Comparison of ENCODE assay signal across 1 cellular context in the genomic region with DNA sequence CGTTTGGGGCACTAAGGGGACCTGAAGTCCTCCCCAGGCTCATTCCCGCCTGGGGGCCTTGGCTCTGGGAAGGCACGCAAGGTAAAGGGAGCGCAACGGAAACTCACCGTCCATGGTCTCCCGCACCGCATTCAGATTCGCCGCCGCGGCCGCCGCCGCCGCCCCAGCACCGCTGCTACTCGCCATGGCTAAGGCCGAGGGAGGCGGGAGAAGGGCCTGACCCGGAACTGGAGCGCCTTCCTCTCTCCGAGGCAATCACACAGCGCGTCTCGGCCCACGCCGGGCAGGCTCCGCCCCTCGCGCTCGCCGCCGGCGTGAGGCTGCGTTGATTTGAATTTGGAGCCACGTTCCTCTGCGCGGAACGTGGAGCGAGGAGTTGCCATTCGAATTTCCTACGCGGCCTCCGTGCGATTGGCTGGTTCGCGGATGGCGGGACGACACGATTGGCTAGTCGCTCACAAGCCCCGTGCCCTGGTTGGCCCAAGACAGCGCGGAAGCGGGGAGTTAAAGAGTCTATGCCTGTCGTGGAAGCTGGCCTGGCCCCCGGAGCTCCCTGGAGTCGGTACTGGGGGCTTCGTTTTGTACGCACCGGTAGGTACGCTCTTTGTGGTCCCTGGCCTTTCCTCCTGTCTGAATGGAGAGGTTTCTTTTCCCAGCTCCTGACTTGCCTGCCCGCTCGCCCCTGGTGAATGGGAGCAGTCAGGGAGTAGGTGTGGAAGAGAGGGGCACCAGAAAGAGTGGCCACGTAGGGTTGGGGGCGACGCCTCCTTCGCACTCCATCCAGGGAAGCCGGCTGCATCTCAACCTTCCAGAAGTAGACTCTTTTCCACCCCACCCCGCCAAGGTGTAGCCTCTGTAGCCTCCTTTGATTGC.
TF ChIP-seq lines count a peak whose summit lies in the region.

A gene (plus strand): TSS at position 507 of the 873 bp plus-strand sequence. CDS start 1,018 bp downstream, outside the sequence.
A gene with protein sequence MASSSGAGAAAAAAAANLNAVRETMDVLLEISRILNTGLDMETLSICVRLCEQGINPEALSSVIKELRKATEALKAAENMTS (minus strand): TSS at position 213 of the 873 bp plus-strand sequence. CDS start 27 bp downstream, at position 186.

TF ChIP-seq in WTC11, 78 proteins besides CTCF, POLR2A, EP300 and RAD21 (continued from another document and continues in another):
- TF ChIP-seq, protein P1, sequence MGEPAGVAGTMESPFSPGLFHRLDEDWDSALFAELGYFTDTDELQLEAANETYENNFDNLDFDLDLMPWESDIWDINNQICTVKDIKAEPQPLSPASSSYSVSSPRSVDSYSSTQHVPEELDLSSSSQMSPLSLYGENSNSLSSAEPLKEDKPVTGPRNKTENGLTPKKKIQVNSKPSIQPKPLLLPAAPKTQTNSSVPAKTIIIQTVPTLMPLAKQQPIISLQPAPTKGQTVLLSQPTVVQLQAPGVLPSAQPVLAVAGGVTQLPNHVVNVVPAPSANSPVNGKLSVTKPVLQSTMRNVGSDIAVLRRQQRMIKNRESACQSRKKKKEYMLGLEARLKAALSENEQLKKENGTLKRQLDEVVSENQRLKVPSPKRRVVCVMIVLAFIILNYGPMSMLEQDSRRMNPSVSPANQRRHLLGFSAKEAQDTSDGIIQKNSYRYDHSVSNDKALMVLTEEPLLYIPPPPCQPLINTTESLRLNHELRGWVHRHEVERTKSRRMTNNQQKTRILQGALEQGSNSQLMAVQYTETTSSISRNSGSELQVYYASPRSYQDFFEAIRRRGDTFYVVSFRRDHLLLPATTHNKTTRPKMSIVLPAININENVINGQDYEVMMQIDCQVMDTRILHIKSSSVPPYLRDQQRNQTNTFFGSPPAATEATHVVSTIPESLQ (CRISPR knock-in tag; IDR thresholded peaks at IDR 0.05): no peak
- TF ChIP-seq IRF2 (CRISPR knock-in tag; IDR thresholded peaks at IDR 0.05; ENCODE audit: borderline replicate concordance, low read depth) (no peak), GTF2I (CRISPR knock-in tag; conservative IDR thresholded peaks at IDR 0.05) (no peak), SMAD3 (CRISPR knock-in tag; IDR thresholded peaks at IDR 0.05; ENCODE audit: borderline replicate concordance) (peak; percentile 93; the same call in 1 of the 2 replicates), ZNF671 (CRISPR knock-in tag; IDR thresholded peaks at IDR 0.05) (no peak), TP53 (CRISPR knock-in tag; IDR thresholded peaks at IDR 0.05) (peak; percentile 98), NR1H2 (CRISPR knock-in tag; IDR thresholded peaks at IDR 0.05) (no peak), ETV6 (CRISPR knock-in tag; IDR thresholded peaks at IDR 0.05) (peak; percentile 77; the same call in 1 of the 2 replicates), RELA (CRISPR knock-in tag; IDR thresholded peaks at IDR 0.05; ENCODE audit: borderline replicate concordance) (peak; percentile 83), TEAD4 (CRISPR knock-in tag; IDR thresholded peaks at IDR 0.05) (peak; percentile 53; the same call in 1 of the 2 replicates), ESRRA (CRISPR knock-in tag; IDR thresholded peaks at IDR 0.05; ENCODE audit: borderline replicate concordance) (peak; percentile 48; the same call in 1 of the 2 replicates), ZNF416 (CRISPR knock-in tag; IDR thresholded peaks at IDR 0.05) (no peak), FOXK1 (CRISPR knock-in tag; IDR thresholded peaks at IDR 0.05) (peak; percentile 87), ELF4 (CRISPR knock-in tag; IDR thresholded peaks at IDR 0.05; ENCODE audit: low read depth) (no peak)
- TF ChIP-seq, protein P2, sequence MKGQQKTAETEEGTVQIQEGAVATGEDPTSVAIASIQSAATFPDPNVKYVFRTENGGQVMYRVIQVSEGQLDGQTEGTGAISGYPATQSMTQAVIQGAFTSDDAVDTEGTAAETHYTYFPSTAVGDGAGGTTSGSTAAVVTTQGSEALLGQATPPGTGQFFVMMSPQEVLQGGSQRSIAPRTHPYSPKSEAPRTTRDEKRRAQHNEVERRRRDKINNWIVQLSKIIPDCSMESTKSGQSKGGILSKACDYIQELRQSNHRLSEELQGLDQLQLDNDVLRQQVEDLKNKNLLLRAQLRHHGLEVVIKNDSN (CRISPR knock-in tag; IDR thresholded peaks at IDR 0.05): peak; percentile 56; the same call in 1 of the 2 replicates
- TF ChIP-seq, protein P3, sequence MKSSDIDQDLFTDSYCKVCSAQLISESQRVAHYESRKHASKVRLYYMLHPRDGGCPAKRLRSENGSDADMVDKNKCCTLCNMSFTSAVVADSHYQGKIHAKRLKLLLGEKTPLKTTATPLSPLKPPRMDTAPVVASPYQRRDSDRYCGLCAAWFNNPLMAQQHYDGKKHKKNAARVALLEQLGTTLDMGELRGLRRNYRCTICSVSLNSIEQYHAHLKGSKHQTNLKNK (CRISPR knock-in tag; IDR thresholded peaks at IDR 0.05): no peak
- TF ChIP-seq, protein P4, sequence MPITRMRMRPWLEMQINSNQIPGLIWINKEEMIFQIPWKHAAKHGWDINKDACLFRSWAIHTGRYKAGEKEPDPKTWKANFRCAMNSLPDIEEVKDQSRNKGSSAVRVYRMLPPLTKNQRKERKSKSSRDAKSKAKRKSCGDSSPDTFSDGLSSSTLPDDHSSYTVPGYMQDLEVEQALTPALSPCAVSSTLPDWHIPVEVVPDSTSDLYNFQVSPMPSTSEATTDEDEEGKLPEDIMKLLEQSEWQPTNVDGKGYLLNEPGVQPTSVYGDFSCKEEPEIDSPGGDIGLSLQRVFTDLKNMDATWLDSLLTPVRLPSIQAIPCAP (CRISPR knock-in tag; IDR thresholded peaks at IDR 0.05): no peak
- TF ChIP-seq, protein P5, sequence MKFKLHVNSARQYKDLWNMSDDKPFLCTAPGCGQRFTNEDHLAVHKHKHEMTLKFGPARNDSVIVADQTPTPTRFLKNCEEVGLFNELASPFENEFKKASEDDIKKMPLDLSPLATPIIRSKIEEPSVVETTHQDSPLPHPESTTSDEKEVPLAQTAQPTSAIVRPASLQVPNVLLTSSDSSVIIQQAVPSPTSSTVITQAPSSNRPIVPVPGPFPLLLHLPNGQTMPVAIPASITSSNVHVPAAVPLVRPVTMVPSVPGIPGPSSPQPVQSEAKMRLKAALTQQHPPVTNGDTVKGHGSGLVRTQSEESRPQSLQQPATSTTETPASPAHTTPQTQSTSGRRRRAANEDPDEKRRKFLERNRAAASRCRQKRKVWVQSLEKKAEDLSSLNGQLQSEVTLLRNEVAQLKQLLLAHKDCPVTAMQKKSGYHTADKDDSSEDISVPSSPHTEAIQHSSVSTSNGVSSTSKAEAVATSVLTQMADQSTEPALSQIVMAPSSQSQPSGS (CRISPR knock-in tag; IDR thresholded peaks at IDR 0.05; ENCODE audit: borderline replicate concordance, low read depth): peak; percentile 62; the same call in 1 of the 2 replicates
- TF ChIP-seq, protein P6, sequence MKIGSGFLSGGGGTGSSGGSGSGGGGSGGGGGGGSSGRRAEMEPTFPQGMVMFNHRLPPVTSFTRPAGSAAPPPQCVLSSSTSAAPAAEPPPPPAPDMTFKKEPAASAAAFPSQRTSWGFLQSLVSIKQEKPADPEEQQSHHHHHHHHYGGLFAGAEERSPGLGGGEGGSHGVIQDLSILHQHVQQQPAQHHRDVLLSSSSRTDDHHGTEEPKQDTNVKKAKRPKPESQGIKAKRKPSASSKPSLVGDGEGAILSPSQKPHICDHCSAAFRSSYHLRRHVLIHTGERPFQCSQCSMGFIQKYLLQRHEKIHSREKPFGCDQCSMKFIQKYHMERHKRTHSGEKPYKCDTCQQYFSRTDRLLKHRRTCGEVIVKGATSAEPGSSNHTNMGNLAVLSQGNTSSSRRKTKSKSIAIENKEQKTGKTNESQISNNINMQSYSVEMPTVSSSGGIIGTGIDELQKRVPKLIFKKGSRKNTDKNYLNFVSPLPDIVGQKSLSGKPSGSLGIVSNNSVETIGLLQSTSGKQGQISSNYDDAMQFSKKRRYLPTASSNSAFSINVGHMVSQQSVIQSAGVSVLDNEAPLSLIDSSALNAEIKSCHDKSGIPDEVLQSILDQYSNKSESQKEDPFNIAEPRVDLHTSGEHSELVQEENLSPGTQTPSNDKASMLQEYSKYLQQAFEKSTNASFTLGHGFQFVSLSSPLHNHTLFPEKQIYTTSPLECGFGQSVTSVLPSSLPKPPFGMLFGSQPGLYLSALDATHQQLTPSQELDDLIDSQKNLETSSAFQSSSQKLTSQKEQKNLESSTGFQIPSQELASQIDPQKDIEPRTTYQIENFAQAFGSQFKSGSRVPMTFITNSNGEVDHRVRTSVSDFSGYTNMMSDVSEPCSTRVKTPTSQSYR (CRISPR knock-in tag; IDR thresholded peaks at IDR 0.05): peak; percentile 86
- TF ChIP-seq, protein P7, sequence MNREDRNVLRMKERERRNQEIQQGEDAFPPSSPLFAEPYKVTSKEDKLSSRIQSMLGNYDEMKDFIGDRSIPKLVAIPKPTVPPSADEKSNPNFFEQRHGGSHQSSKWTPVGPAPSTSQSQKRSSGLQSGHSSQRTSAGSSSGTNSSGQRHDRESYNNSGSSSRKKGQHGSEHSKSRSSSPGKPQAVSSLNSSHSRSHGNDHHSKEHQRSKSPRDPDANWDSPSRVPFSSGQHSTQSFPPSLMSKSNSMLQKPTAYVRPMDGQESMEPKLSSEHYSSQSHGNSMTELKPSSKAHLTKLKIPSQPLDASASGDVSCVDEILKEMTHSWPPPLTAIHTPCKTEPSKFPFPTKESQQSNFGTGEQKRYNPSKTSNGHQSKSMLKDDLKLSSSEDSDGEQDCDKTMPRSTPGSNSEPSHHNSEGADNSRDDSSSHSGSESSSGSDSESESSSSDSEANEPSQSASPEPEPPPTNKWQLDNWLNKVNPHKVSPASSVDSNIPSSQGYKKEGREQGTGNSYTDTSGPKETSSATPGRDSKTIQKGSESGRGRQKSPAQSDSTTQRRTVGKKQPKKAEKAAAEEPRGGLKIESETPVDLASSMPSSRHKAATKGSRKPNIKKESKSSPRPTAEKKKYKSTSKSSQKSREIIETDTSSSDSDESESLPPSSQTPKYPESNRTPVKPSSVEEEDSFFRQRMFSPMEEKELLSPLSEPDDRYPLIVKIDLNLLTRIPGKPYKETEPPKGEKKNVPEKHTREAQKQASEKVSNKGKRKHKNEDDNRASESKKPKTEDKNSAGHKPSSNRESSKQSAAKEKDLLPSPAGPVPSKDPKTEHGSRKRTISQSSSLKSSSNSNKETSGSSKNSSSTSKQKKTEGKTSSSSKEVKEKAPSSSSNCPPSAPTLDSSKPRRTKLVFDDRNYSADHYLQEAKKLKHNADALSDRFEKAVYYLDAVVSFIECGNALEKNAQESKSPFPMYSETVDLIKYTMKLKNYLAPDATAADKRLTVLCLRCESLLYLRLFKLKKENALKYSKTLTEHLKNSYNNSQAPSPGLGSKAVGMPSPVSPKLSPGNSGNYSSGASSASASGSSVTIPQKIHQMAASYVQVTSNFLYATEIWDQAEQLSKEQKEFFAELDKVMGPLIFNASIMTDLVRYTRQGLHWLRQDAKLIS (CRISPR knock-in tag; IDR thresholded peaks at IDR 0.05; ENCODE audit: borderline replicate concordance): peak; percentile 96; the same call in 1 of the 2 replicates
- TF ChIP-seq, protein P8, sequence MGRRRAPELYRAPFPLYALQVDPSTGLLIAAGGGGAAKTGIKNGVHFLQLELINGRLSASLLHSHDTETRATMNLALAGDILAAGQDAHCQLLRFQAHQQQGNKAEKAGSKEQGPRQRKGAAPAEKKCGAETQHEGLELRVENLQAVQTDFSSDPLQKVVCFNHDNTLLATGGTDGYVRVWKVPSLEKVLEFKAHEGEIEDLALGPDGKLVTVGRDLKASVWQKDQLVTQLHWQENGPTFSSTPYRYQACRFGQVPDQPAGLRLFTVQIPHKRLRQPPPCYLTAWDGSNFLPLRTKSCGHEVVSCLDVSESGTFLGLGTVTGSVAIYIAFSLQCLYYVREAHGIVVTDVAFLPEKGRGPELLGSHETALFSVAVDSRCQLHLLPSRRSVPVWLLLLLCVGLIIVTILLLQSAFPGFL (CRISPR knock-in tag; IDR thresholded peaks at IDR 0.05; ENCODE audit: borderline replicate concordance): peak; percentile 93; the same call in 1 of the 2 replicates
- TF ChIP-seq, protein P9, sequence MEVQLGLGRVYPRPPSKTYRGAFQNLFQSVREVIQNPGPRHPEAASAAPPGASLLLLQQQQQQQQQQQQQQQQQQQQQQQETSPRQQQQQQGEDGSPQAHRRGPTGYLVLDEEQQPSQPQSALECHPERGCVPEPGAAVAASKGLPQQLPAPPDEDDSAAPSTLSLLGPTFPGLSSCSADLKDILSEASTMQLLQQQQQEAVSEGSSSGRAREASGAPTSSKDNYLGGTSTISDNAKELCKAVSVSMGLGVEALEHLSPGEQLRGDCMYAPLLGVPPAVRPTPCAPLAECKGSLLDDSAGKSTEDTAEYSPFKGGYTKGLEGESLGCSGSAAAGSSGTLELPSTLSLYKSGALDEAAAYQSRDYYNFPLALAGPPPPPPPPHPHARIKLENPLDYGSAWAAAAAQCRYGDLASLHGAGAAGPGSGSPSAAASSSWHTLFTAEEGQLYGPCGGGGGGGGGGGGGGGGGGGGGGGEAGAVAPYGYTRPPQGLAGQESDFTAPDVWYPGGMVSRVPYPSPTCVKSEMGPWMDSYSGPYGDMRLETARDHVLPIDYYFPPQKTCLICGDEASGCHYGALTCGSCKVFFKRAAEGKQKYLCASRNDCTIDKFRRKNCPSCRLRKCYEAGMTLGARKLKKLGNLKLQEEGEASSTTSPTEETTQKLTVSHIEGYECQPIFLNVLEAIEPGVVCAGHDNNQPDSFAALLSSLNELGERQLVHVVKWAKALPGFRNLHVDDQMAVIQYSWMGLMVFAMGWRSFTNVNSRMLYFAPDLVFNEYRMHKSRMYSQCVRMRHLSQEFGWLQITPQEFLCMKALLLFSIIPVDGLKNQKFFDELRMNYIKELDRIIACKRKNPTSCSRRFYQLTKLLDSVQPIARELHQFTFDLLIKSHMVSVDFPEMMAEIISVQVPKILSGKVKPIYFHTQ (CRISPR knock-in tag; IDR thresholded peaks at IDR 0.05): no peak
- TF ChIP-seq, protein P10, sequence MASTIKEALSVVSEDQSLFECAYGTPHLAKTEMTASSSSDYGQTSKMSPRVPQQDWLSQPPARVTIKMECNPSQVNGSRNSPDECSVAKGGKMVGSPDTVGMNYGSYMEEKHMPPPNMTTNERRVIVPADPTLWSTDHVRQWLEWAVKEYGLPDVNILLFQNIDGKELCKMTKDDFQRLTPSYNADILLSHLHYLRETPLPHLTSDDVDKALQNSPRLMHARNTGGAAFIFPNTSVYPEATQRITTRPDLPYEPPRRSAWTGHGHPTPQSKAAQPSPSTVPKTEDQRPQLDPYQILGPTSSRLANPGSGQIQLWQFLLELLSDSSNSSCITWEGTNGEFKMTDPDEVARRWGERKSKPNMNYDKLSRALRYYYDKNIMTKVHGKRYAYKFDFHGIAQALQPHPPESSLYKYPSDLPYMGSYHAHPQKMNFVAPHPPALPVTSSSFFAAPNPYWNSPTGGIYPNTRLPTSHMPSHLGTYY (CRISPR knock-in tag; IDR thresholded peaks at IDR 0.05): no peak
